In genomic region chr2:73674696-73675157, GRCh38 we compare ENCODE assay signal across 10 cellular contexts. TPM values are rescaled to one million over a fixed set of nuclear protein-coding genes. Genes with fewer than 3 reads are reported as not detected.
DNase-seq lines count a peak whose midpoint lies in the region; ATAC-seq and TF ChIP-seq lines count a peak whose summit lies in the region.
"Not testable (repeated sequence)": the region's sequence is repeated elsewhere in the genome, so short reads cannot be mapped to it uniquely, and the experiment has no call there.
"Had no signal": no experiment of that assay in that cellular context is flagged by ENCODE, and none has a peak within 500 bp of the region (broad histone marks: within the 10 kb centered on the region; RNA-seq: fewer than 3 reads in every experiment).

No MANE protein-coding gene starts in this region.

- DNase-seq in GM13976 (ENCODE audit: low spot score) (peak; percentile 23), M059J (ENCODE audit: low read depth) (peak; percentile 12), choroid plexus epithelial cell (ENCODE audit: low read depth) (peak; percentile 1)
- peak; percentile 24 for DNase-seq in activated naive CD4-positive, alpha-beta T cell treated with anti-CD3 and anti-CD28 coated beads for 36 hours
- not testable (repeated sequence) for DNase-seq in right lobe of liver

- not testable (repeated sequence) for TF ChIP-seq POLR2A in right lobe of liver (IDR thresholded peaks at IDR 0.05)

- in situ Hi-C loops in GM13976 (cut with MboI; ENCODE audit: low sequenced_read_pairs, unreplicated experiment) = not testable (repeated sequence)

- not testable (repeated sequence) for H3K27me3 ChIP-seq in right lobe of liver

- not testable (repeated sequence) for H3K36me3 Mint-ChIP-seq in activated naive CD4-positive, alpha-beta T cell treated with anti-CD3 and anti-CD28 coated beads for 36 hours (ENCODE audit: low read depth)

- H3K9me3 Mint-ChIP-seq in activated naive CD4-positive, alpha-beta T cell treated with anti-CD3 and anti-CD28 coated beads for 36 hours = not testable (repeated sequence)

- ATAC-seq in GM21529 (IDR thresholded peaks at IDR 0.05; ENCODE audit: unreplicated experiment) = peak; percentile 58
- ATAC-seq in HG02973 (IDR thresholded peaks at IDR 0.05; ENCODE audit: unreplicated experiment) = peak; percentile 66
- peak; percentile 18 to 76 (median 44) for ATAC-seq in right lobe of liver

- H3K4me3 Mint-ChIP-seq in activated naive CD4-positive, alpha-beta T cell treated with anti-CD3 and anti-CD28 coated beads for 36 hours = not testable (repeated sequence)

- not testable (repeated sequence) for H3K27me3 Mint-ChIP-seq in activated naive CD4-positive, alpha-beta T cell treated with anti-CD3 and anti-CD28 coated beads for 36 hours (ENCODE audit: low read depth)

- intact Hi-C loops in activated naive CD4-positive, alpha-beta T cell treated with anti-CD3 and anti-CD28 coated beads for 36 hours (cut with micrococcal nuclease) = loop anchor here (1.0 kb wide), 1 partner anchor 60 kb away; no protein-coding TSS in a partner anchor
- intact Hi-C loops in right lobe of liver (cut with DNase I) = not testable (repeated sequence)

- not testable (repeated sequence) for H3K4me1 Mint-ChIP-seq in activated naive CD4-positive, alpha-beta T cell treated with anti-CD3 and anti-CD28 coated beads for 36 hours (ENCODE audit: low read depth)

- H3K27ac ChIP-seq in right lobe of liver = not testable (repeated sequence)

- H3K36me3 ChIP-seq in right lobe of liver = not testable (repeated sequence)

- H3K27ac Mint-ChIP-seq in activated naive CD4-positive, alpha-beta T cell treated with anti-CD3 and anti-CD28 coated beads for 36 hours = not testable (repeated sequence)

- not testable (repeated sequence) for H3K4me3 ChIP-seq in choroid plexus epithelial cell (ENCODE audit: low read depth, low read length); right lobe of liver

- not testable (repeated sequence) for H3K4me1 ChIP-seq in right lobe of liver

- CTCF ChIA-PET in activated naive CD4-positive, alpha-beta T cell treated with anti-CD3 and anti-CD28 coated beads for 36 hours (lab: Charles Lee) = interaction anchor here (1.5 kb wide), 1 partner anchor 149 kb away, joined by 4 read pairs; no protein-coding TSS in a partner anchor

- 50% methylated on average over 1 of the region's 1 CpG for WGBS in right lobe of liver (ENCODE audit: insufficient coverage, low coverage, low lambda C conversion rate, missing lambda C conversion rate)

- TF ChIP-seq CTCF in GM13976 (IDR thresholded peaks at IDR 0.05; ENCODE audit: borderline replicate concordance, control extremely low read depth, extremely low read depth, insufficient read depth, missing control alignments); choroid plexus epithelial cell (conservative IDR thresholded peaks at IDR 0.05; ENCODE audit: low read depth, low read length); right lobe of liver (IDR thresholded peaks at IDR 0.05): not testable (repeated sequence)

- H3K9me3 ChIP-seq in right lobe of liver = not testable (repeated sequence)

RNA-seq across cellular contexts. Expression of gene NAT8, which starts 32.5 kb away (rescaled TPM):
- not detected in 2 replicates for total RNA-seq in M059J (2014; rRNA removed; shearing (Covaris generic))
- total RNA-seq in activated naive CD4-positive, alpha-beta T cell treated with anti-CD3 and anti-CD28 coated beads for 36 hours = not detected
- total RNA-seq in right lobe of liver = 10 to 100 TPM; 15.1 to 40.6 (median 32.7) TPM
- total RNA-seq: Daoy; OCI-LY7; T-helper 1 cell treated with Interleukin-12 subunit alpha and Interleukin-12 subunit beta and Interleukin-4 antibody, amounts not matched to agents 30 ng/mL and 1 ng/mL, for 36 hours had no signal

Comparison
In these comparisons a context has a peak if more than half of its experiments do, and no peak if none do; other contexts are left out.
1. RNA of gene NAT8, which starts 32.5 kb away (total RNA-seq): 15.1 to 40.6 TPM in right lobe of liver; not detected in M059J and not detected in activated naive CD4-positive, alpha-beta T cell treated with anti-CD3 and anti-CD28 coated beads for 36 hours; every median in the first group is over 10 times any median in the second.
2. Peak in every context shown above with its lines, with median percentiles within 50 percentile points of each other: ATAC-seq.